Comparison of ENCODE assay signal across 1 cellular context in the genomic region with DNA sequence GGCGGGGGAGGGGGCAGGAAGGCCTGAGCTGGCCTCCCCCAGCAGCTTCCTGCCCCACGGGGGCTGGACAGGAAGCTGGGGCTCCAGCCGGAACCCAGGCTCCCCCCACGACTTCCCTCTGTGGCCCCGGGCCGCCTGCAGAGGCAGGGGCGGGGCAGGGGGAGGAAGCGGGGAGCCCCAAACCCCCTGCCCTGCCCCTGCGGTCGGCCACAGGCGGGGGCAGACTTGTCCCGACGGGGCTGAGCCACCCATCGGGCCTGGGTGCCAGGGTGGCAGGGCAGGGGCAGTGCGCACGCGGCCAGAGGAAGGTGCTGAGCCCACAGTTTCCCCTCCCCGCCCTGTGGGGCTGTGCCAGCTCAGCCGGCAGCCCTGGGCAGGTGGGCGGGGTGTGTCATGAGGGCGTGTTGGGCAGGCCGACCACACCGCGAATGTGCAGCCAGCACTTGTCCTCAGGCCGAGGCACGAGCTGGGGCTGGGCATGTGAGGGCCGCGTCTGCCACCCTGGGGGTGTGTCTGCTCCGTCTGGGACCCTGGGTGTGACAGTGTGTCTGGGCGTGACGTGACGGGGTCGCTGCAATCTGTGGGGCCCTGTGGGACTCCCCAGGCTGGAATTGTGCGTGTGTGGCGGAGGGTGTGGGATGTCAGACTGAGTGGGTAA.
A peak's percentile ranks its signal among the peaks of the same experiment; 100 is the strongest.
TF ChIP-seq lines count a peak whose summit lies in the region.

No MANE protein-coding gene starts in this region.

TF ChIP-seq in HCT116, 20 proteins besides CTCF, POLR2A, EP300 and RAD21:
- TF ChIP-seq EGR1 (IDR thresholded peaks at IDR 0.05; ENCODE audit: low read depth) = no peak
- TF ChIP-seq, protein P1, sequence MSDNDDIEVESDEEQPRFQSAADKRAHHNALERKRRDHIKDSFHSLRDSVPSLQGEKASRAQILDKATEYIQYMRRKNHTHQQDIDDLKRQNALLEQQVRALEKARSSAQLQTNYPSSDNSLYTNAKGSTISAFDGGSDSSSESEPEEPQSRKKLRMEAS (IDR thresholded peaks at IDR 0.05) = peak; percentile 39; the same call in 1 of the 2 replicates
